13 cellular contexts compared by ENCODE assay signal in genomic region chr5:113340537-113340936, GRCh38.
DNase-seq lines count a peak whose midpoint lies in the region; ATAC-seq and TF ChIP-seq lines count a peak whose summit lies in the region.
"Had no signal": no experiment of that assay in that cellular context is flagged by ENCODE, and none has a peak within 500 bp of the region (broad histone marks: within the 10 kb centered on the region; RNA-seq: fewer than 3 reads in every experiment).

No MANE protein-coding gene starts in this region.

- H3K4me3 ChIP-seq in WERI-Rb-1 (ENCODE audit: low read depth, low read length) (no peak overlapping the region), right lobe of liver (no peak overlapping the region), A673 (ENCODE audit: low read depth, low read length, poor library complexity, severe bottlenecking) (no peak overlapping the region)

- H3K27ac ChIP-seq in WERI-Rb-1: no peak overlapping the region
- H3K27ac ChIP-seq in right lobe of liver: no peak overlapping the region
- no peak overlapping the region for H3K27ac ChIP-seq in A673 (ENCODE audit: low read depth, low read length, poor library complexity, severe bottlenecking)

- WGBS in right lobe of liver (ENCODE audit: insufficient coverage, low coverage, low lambda C conversion rate, missing lambda C conversion rate): 52% methylated on average over 7 of the region's 7 CpGs

- intact Hi-C loops in right lobe of liver (cut with DNase I): no loop called here
- intact Hi-C loops in A673 (cut with micrococcal nuclease; ENCODE audit: unreplicated experiment): no loop called here

- TF ChIP-seq CTCF in WERI-Rb-1 (IDR thresholded peaks at IDR 0.05; ENCODE audit: low read depth, low read length) (0 out of 2 replicates have a peak, but pooled peaks have one; percentile 31), right lobe of liver (IDR thresholded peaks at IDR 0.05) (peak in 1 of 4 donors; percentile 4), A673 (conservative IDR thresholded peaks at IDR 0.05; ENCODE audit: low read depth, low read length) (no peak)

- no peaks in the 10 kb centered on the region for H3K4me1 ChIP-seq in right lobe of liver
- no peaks in the 10 kb centered on the region for H3K4me1 ChIP-seq in A673 (ENCODE audit: insufficient read depth, low read length, poor library complexity, severe bottlenecking)

- CTCF ChIA-PET in A673 (lab: Charles Lee): no interaction called here

- no TSS peak for BruUV-seq in A673 (replicated peaks; lab: Mats Ljungman, UMichigan)

- H3K9me3 ChIP-seq in WERI-Rb-1 (ENCODE audit: severe bottlenecking) (no peaks in the 10 kb centered on the region), right lobe of liver (no peaks in the 10 kb centered on the region), A673 (ENCODE audit: low read depth, low read length, poor library complexity, severe bottlenecking) (no peaks in the 10 kb centered on the region)

- DNase-seq in EL (peak; percentile 4), LHCN-M2 (ENCODE audit: low read depth) (peak; percentile 22), WERI-Rb-1 (no peak), right lobe of liver (no peak), NCI-H345 (lab: John Stamatoyannopoulos, UW) (no peak), A673 (ENCODE audit: low spot score) (no peak), SK-N-DZ (ENCODE audit: low spot score) (no peak)
- DNase-seq: activated CD4-positive, alpha-beta T cell treated with anti-CD3 and anti-CD28 coated beads for 36 hours; activated T-cell treated with anti-CD3 and anti-CD28 coated beads, Interleukin-2, amount 50 U/mL, for 24 hours; OCI-M1; retina; stimulated activated CD4-positive, alpha-beta T cell treated with anti-CD3 and anti-CD28 coated beads, Interleukin-4, amount 100 ng/mL, for 24 hours had no signal

- H3K36me3 ChIP-seq in WERI-Rb-1: no peaks in the 10 kb centered on the region
- no peaks in the 10 kb centered on the region for H3K36me3 ChIP-seq in right lobe of liver
- no peaks in the 10 kb centered on the region for H3K36me3 ChIP-seq in A673 (ENCODE audit: insufficient read depth, low read length, poor library complexity, severe bottlenecking)

- ATAC-seq in right lobe of liver (peak; percentile 18 to 40 (median 32)), GM19395 (IDR thresholded peaks at IDR 0.05; ENCODE audit: unreplicated experiment) (no peak)
- ATAC-seq: activated CD4-positive, alpha-beta T cell treated with anti-CD3 and anti-CD28 coated beads for 36 hours had no signal

- H3K27me3 ChIP-seq in WERI-Rb-1 (ENCODE audit: insufficient read depth, low read depth, severe bottlenecking) (no peaks in the 10 kb centered on the region), right lobe of liver (no peaks in the 10 kb centered on the region), A673 (replicated peaks; ENCODE audit: insufficient read depth, low read depth, low read length, poor library complexity) (no peaks in the 10 kb centered on the region)

- no peak for TF ChIP-seq POLR2A in right lobe of liver (IDR thresholded peaks at IDR 0.05)

- POLR2A ChIA-PET in A673 (lab: Charles Lee; ENCODE audit: low non-redundant PET): no interaction called here

Comparison
In these comparisons a context has a peak if more than half of its experiments do, and no peak if none do; other contexts are left out.
1. DNase-seq: peak in EL (single experiment) and LHCN-M2 (single experiment); none in WERI-Rb-1 (single experiment), right lobe of liver (0 of 3), NCI-H345 (single experiment), A673 (single experiment) and SK-N-DZ (single experiment).